10 cellular contexts compared by ENCODE assay signal in the genomic region with DNA sequence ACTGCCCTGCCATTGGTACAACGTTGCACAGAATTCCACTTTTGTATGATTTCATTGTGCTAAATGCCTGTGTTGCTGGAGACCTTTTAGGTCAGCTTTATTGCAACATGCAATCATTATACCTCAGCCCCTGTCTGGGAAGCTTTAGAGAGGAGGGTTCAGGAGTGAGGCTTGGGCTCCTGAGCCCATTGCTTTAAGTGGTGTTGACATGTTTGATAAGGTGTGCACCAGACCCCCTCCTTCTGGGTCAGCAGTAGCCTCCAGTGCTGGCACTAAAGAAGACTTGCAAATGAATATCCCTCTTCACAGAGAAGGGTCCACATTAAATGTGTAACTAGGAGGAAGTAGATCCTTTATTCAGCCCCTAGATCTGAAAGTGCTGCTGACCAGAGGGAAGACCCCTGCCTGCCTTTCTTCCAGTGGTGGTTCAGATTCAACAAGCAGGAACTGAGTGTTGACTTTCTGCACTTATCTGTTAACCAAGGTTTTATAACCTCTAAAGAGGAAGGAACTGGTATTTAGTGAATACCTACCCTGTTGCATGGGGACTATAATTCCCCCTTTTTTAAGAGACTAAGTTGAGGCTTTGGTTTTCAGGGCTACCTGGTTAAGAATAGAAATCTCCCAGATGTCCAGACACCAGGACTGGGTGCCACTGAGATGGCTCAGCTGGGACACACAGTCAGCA.
DNase-seq lines count a peak whose midpoint lies in the region; ATAC-seq and TF ChIP-seq lines count a peak whose summit lies in the region.
"Had no signal": no experiment of that assay in that cellular context is flagged by ENCODE, and none has a peak within 500 bp of the region (broad histone marks: within the 10 kb centered on the region; RNA-seq: fewer than 3 reads in every experiment).

No MANE protein-coding gene starts in this region.

- no peak overlapping the region for H3K27ac ChIP-seq in BLaER1 treated with 17β-estradiol and CSF1 and Interleukin-3, amounts not matched to agents 10 nM and 100 nM
- H3K27ac ChIP-seq: right atrium auricular region had no signal

- H3K27me3 ChIP-seq in BLaER1 treated with 17β-estradiol and CSF1 and Interleukin-3, amounts not matched to agents 10 nM and 100 nM: no peaks in the 10 kb centered on the region
- H3K27me3 ChIP-seq: right atrium auricular region had no signal

- no peaks in the 10 kb centered on the region for H4K20me1 ChIP-seq in BLaER1 treated with 17β-estradiol and CSF1 and Interleukin-3, amounts not matched to agents 10 nM and 100 nM

- no peak for TF ChIP-seq CTCF in fibroblast of villous mesenchyme (IDR thresholded peaks at IDR 0.05; ENCODE audit: insufficient read depth, low read depth, low read length)

- H3K36me3 ChIP-seq in BLaER1 treated with 17β-estradiol and CSF1 and Interleukin-3, amounts not matched to agents 10 nM and 100 nM: no peaks in the 10 kb centered on the region
- H3K36me3 ChIP-seq: right atrium auricular region had no signal

- peaks cover 14 to 21% (median 18%) of the 10 kb centered on the region in 10 experiments for H3K4me1 ChIP-seq in BLaER1 treated with 17β-estradiol and CSF1 and Interleukin-3, amounts not matched to agents 10 nM and 100 nM
- H3K4me1 ChIP-seq: right atrium auricular region had no signal

- peak; percentile 3 for DNase-seq in fibroblast of villous mesenchyme (ENCODE audit: low read depth)
- no peak for DNase-seq in NCI-H345 treated with DMSO at 0.1 percent for 48 hours (lab: John Stamatoyannopoulos, UW; ENCODE audit: unreplicated experiment)
- no peak for DNase-seq in NCI-H1417 treated with DMSO at 0.1 percent for 48 hours (lab: John Stamatoyannopoulos, UW)
- no peak for DNase-seq in DMS 273 treated with DMSO at 0.1 percent for 48 hours (lab: John Stamatoyannopoulos, UW)
- DNase-seq: NCI-H2107 had no signal

- H3K4me2 ChIP-seq in BLaER1 treated with 17β-estradiol and CSF1 and Interleukin-3, amounts not matched to agents 10 nM and 100 nM: peak overlapping the region in 10 of 11 experiments; percentile 21 to 70 (median 62); a peak in 15 of 22 replicates

- no peak overlapping the region for H3K9ac ChIP-seq in BLaER1 treated with 17β-estradiol and CSF1 and Interleukin-3, amounts not matched to agents 10 nM and 100 nM

- H3K9me3 ChIP-seq in BLaER1 treated with 17β-estradiol and CSF1 and Interleukin-3, amounts not matched to agents 10 nM and 100 nM (replicated peaks in 1 of 11): no peaks in the 10 kb centered on the region
- H3K9me3 ChIP-seq: right atrium auricular region had no signal

- ATAC-seq in GM21515 (IDR thresholded peaks at IDR 0.05; ENCODE audit: unreplicated experiment) (peak; percentile 9), HG03342 (IDR thresholded peaks at IDR 0.05; ENCODE audit: unreplicated experiment) (peak; percentile 23), GM21367 (IDR thresholded peaks at IDR 0.05; ENCODE audit: unreplicated experiment) (no peak)

- no peak overlapping the region for H3K4me3 ChIP-seq in BLaER1 treated with 17β-estradiol and CSF1 and Interleukin-3, amounts not matched to agents 10 nM and 100 nM
- H3K4me3 ChIP-seq in fibroblast of villous mesenchyme (ENCODE audit: low read depth, low read length): no peak overlapping the region
- H3K4me3 ChIP-seq: right atrium auricular region had no signal
